Comparison of ENCODE assay signal across 8 cellular contexts in genomic region chr11:128482512-128483191, GRCh38.
DNase-seq lines count a peak whose midpoint lies in the region; ATAC-seq, FAIRE-seq and TF ChIP-seq lines count a peak whose summit lies in the region.

No MANE protein-coding gene starts in this region.

- no peak overlapping the region for H4K91ac ChIP-seq in H9 (ENCODE audit: insufficient read length, low read depth, low read length)

- ATAC-seq in GM21786 (IDR thresholded peaks at IDR 0.05; ENCODE audit: unreplicated experiment), result peak; percentile 37

- no peak overlapping the region for H4K5ac ChIP-seq in H9 (ENCODE audit: insufficient read length, low read depth, low read length)

- H3K36me3 Mint-ChIP-seq in H9 (ENCODE audit: insufficient read depth in 1 of 3, low read depth in 3 of 3), result peaks cover 3 to 37% (median 10%) of the 10 kb centered on the region in 3 experiments; a peak in 5 of 7 replicates

- H3K4me1 ChIP-seq in H9 (ENCODE audit: insufficient read depth, low read length), result no peaks in the 10 kb centered on the region

- peak; percentile 96 for FAIRE-seq in GM12891 (lab: Jason Lieb, UNC)

- H3K9ac ChIP-seq in H9 (ENCODE audit: extremely low read depth, insufficient read length, low read length), result no peak overlapping the region

- H3K79me1 ChIP-seq in H9 (ENCODE audit: insufficient read depth, low read depth, low read length, poor library complexity, severe bottlenecking), result no peaks in the 10 kb centered on the region

- no peaks in the 10 kb centered on the region for H3K23me2 ChIP-seq in H9 (ENCODE audit: insufficient read length, low read depth, low read length, poor library complexity, severe bottlenecking)

- no peaks in the 10 kb centered on the region for H3K9me3 Mint-ChIP-seq in H9

- H3K4me3 ChIP-seq in coronary artery, result peak overlapping the region; percentile 21

- H3K4ac ChIP-seq in H9 (ENCODE audit: low read depth, low read length), result no peak overlapping the region

- H4K8ac ChIP-seq in H9 (replicated peaks; ENCODE audit: insufficient read length, low read depth, low read length), result no peak overlapping the region

- DNase-seq in GM12891 (ENCODE audit: insufficient read length, low spot score), result no peak
- peak; percentile 20 for DNase-seq in NOMO-1 treated with DMSO at 0.1 percent for 48 hours (lab: John Stamatoyannopoulos, UW; ENCODE audit: unreplicated experiment)
- DNase-seq in coronary artery (ENCODE audit: low spot score), result no peak
- DNase-seq in stimulated activated CD8-positive, alpha-beta memory T cell treated with anti-CD3 and anti-CD28 coated beads, Interleukin-4, amount 100 ng/mL, for 48 hours, result peak; percentile 69
- DNase-seq in NK-92 (lab: John Stamatoyannopoulos, UW; ENCODE audit: unreplicated experiment), result no peak
- no peak for DNase-seq in NCI-H2029 (lab: John Stamatoyannopoulos, UW)
- no peak for DNase-seq in H9

- no peak overlapping the region for H2BK12ac ChIP-seq in H9 (ENCODE audit: insufficient read length, low read depth, low read length)

- no peak overlapping the region for H2AFZ ChIP-seq in H9 (ENCODE audit: low read length)

- no peaks in the 10 kb centered on the region for H3K27me3 Mint-ChIP-seq in H9 (ENCODE audit: low read depth)

- H3K4me2 ChIP-seq in H9 (ENCODE audit: insufficient read depth, insufficient read length, low read length), result no peak overlapping the region

- H2BK15ac ChIP-seq in H9 (ENCODE audit: low read depth, low read length), result no peak overlapping the region

- WGBS in H9 (ENCODE audit: extremely low coverage, insufficient read length, low lambda C conversion rate), result no CpG with 5 or more reads among the region's 11 CpGs

- no peak overlapping the region for H3K4me3 Mint-ChIP-seq in H9

- TF ChIP-seq CTCF in coronary artery (IDR thresholded peaks at IDR 0.05) (no peak), H9 (conservative IDR thresholded peaks at IDR 0.05) (no peak)

- H2BK120ac ChIP-seq in H9 (ENCODE audit: low read depth, low read length, poor library complexity, severe bottlenecking), result no peak overlapping the region

- H2AK5ac ChIP-seq in H9 (ENCODE audit: insufficient read length, low read length), result no peak overlapping the region

- no peak overlapping the region for H2BK20ac ChIP-seq in H9 (ENCODE audit: low read depth, low read length, poor library complexity, severe bottlenecking)

- H4K20me1 ChIP-seq in H9 (ENCODE audit: control insufficient read depth, insufficient read depth, insufficient read length), result no peaks in the 10 kb centered on the region

- no peak overlapping the region for H3K23ac ChIP-seq in H9 (ENCODE audit: insufficient read length, low read depth, low read length)

- no peak overlapping the region for H3K56ac ChIP-seq in H9 (ENCODE audit: insufficient read length, low read depth, low read length)

- H3K4me1 Mint-ChIP-seq in H9, result no peaks in the 10 kb centered on the region

- H3K27ac Mint-ChIP-seq in H9, result no peak overlapping the region

- H3K27ac ChIP-seq in coronary artery (peak overlapping the region; percentile 52 to 74), H9 (ENCODE audit: insufficient read length, low read depth, low read length) (no peak overlapping the region)

- TF ChIP-seq POLR2A in GM12891 (IDR thresholded peaks at IDR 0.05; ENCODE audit: low read depth, low read length), result peak; percentile 71

- no peak overlapping the region for H3T11ph ChIP-seq in H9 (ENCODE audit: low read length)

- no peaks in the 10 kb centered on the region for H3K27me3 ChIP-seq in H9 (ENCODE audit: insufficient read depth, low read length)

- H3K14ac ChIP-seq in H9 (ENCODE audit: insufficient read depth, low read length), result no peak overlapping the region

- no peak overlapping the region for H2BK5ac ChIP-seq in H9 (ENCODE audit: insufficient read length, low read length)

- no peaks in the 10 kb centered on the region for H3K9me3 ChIP-seq in H9 (ENCODE audit: control insufficient read depth, low read depth, low read length)

- H3K18ac ChIP-seq in H9 (ENCODE audit: insufficient read length, low read depth, low read length), result no peak overlapping the region

- H3K79me2 ChIP-seq in H9 (ENCODE audit: insufficient read depth, low read length), result no peaks in the 10 kb centered on the region

TF ChIP-seq in GM12891, 5 proteins besides CTCF, POLR2A, EP300 and RAD21:
- no peak for TF ChIP-seq POLR2AphosphoS5 (IDR thresholded peaks at IDR 0.05; ENCODE audit: low read depth, low read length)
- no peak for TF ChIP-seq PAX5 (IDR thresholded peaks at IDR 0.05; ENCODE audit: insufficient read depth, low read length, severe bottlenecking)
- TF ChIP-seq POU2F2 (IDR thresholded peaks at IDR 0.05; ENCODE audit: low read depth, low read length), result no peak
- TF ChIP-seq SPI1 (IDR thresholded peaks at IDR 0.05; ENCODE audit: low read depth, low read length), result no peak
- TF ChIP-seq TAF1 (IDR thresholded peaks at IDR 0.05; ENCODE audit: low read depth, low read length), result no peak

Comparison
In these comparisons a context has a peak if more than half of its experiments do, and no peak if none do; other contexts are left out.
1. DNase-seq: peak in NOMO-1 treated with DMSO at 0.1 percent for 48 hours (single experiment) and stimulated activated CD8-positive, alpha-beta memory T cell treated with anti-CD3 and anti-CD28 coated beads, Interleukin-4, amount 100 ng/mL, for 48 hours (single experiment); none in GM12891 (single experiment), coronary artery (single experiment), NK-92 (single experiment), NCI-H2029 (single experiment) and H9 (single experiment).